In the genomic region with DNA sequence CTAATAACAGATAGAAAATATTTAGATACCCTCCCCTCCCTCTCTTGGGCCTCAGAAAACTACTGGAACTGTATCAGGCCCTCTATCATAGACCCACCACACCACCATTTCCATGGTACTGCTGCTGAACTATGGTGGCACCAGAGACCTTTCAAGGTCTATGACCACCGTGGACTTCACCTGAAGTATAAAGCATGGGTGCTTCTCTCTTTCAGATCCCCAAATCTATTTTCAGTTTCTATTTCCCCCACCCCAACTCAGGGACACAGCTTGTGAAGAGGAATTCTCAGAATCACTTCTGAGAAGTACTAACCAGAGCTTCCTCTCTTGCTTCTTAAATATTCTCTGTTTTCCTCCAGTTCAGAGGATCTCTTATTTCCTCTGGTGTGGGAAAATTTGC, we compare ENCODE assay signal across 13 cellular contexts.
DNase-seq lines count a peak whose midpoint lies in the region; ATAC-seq and TF ChIP-seq lines count a peak whose summit lies in the region.
"Had no signal": no experiment of that assay in that cellular context is flagged by ENCODE, and none has a peak within 500 bp of the region (broad histone marks: within the 10 kb centered on the region; RNA-seq: fewer than 3 reads in every experiment).

No MANE protein-coding gene starts in this region.

- no peaks in the 10 kb centered on the region for H3K79me1 ChIP-seq in trophoblast cell (ENCODE audit: low read length)

- POLR2A ChIA-PET in A673 (lab: Charles Lee; ENCODE audit: low non-redundant PET): no interaction called here

- H3K4me2 ChIP-seq in trophoblast cell (ENCODE audit: low read length): no peak overlapping the region

- BruUV-seq in A673 (replicated peaks; lab: Mats Ljungman, UMichigan): no TSS peak

- H4K12ac ChIP-seq in trophoblast cell (ENCODE audit: low read depth, low read length): no peak overlapping the region

- H2BK12ac ChIP-seq in trophoblast cell (ENCODE audit: low read length): no peak overlapping the region

- peak overlapping the region in 2 of 4 donors; percentile 34 to 70 for H3K4me3 Mint-ChIP-seq in IgD-negative memory B cell
- no peak overlapping the region for H3K4me3 Mint-ChIP-seq in endodermal cell
- H3K4me3 Mint-ChIP-seq: brain had no signal

- H3K18ac ChIP-seq in trophoblast cell (ENCODE audit: low read length): no peak overlapping the region

- H3K9me3 Mint-ChIP-seq in IgD-negative memory B cell (no peaks in the 10 kb centered on the region), endodermal cell (no peaks in the 10 kb centered on the region)
- H3K9me3 Mint-ChIP-seq: brain had no signal

- H2BK5ac ChIP-seq in trophoblast cell (ENCODE audit: low read depth, low read length, poor library complexity): no peak overlapping the region

- no peaks in the 10 kb centered on the region for H3K36me3 ChIP-seq in A673 (ENCODE audit: insufficient read depth, low read length, poor library complexity, severe bottlenecking)
- peaks cover 0 to 2% of the 10 kb centered on the region in 2 experiments for H3K36me3 ChIP-seq in trophoblast cell (ENCODE audit: control insufficient read depth in 1 of 2, insufficient read depth in 2 of 2, low read length in 2 of 2)
- no peaks in the 10 kb centered on the region for H3K36me3 ChIP-seq in endodermal cell (ENCODE audit: control insufficient read depth, insufficient read depth, low read length)
- H3K36me3 ChIP-seq: heart right ventricle, left ventricle myocardium inferior had no signal

- H3K23ac ChIP-seq in trophoblast cell (ENCODE audit: low read length): no peak overlapping the region

- no CpG with 5 or more reads among the region's 1 CpG for WGBS in trophoblast cell (ENCODE audit: extremely low coverage, insufficient coverage, insufficient read length)
- 88% methylated on average over 1 of the region's 1 CpG; no CpG with 5 or more reads in 1 of the 2 experiments for WGBS in endodermal cell (ENCODE audit: insufficient coverage in 1 of 2, insufficient read length in 1 of 2), 2 experiments

- H3K4me1 ChIP-seq in A673 (ENCODE audit: insufficient read depth, low read length, poor library complexity, severe bottlenecking) (no peaks in the 10 kb centered on the region), trophoblast cell (ENCODE audit: control insufficient read depth in 1 of 2, insufficient read depth in 2 of 2, low read length in 2 of 2) (no peaks in the 10 kb centered on the region), endodermal cell (ENCODE audit: control insufficient read depth, insufficient read depth, low read length) (no peaks in the 10 kb centered on the region)
- H3K4me1 ChIP-seq: heart right ventricle, left ventricle myocardium inferior had no signal

- TF ChIP-seq CTCF in A673 (conservative IDR thresholded peaks at IDR 0.05; ENCODE audit: low read depth, low read length) (no peak), endodermal cell (conservative IDR thresholded peaks at IDR 0.05) (no peak)

- intact Hi-C loops in A673 (cut with micrococcal nuclease; ENCODE audit: unreplicated experiment): no loop called here

- H3K4me1 Mint-ChIP-seq in IgD-negative memory B cell: peaks cover 39 to 59% (median 44%) of the 10 kb centered on the region in 3 donors
- H3K4me1 Mint-ChIP-seq in endodermal cell: peaks cover 2% of the 10 kb centered on the region

- no peak overlapping the region for H3K4ac ChIP-seq in trophoblast cell (ENCODE audit: low read depth, low read length)

- H3K27me3 Mint-ChIP-seq in IgD-negative memory B cell (no peaks in the 10 kb centered on the region), endodermal cell (ENCODE audit: insufficient read depth) (no peaks in the 10 kb centered on the region)

- no peak overlapping the region for H2AK5ac ChIP-seq in trophoblast cell (ENCODE audit: low read length)

- H3K79me2 ChIP-seq in trophoblast cell (ENCODE audit: control insufficient read depth, insufficient read depth, low read length, poor library complexity): no peaks in the 10 kb centered on the region

- H3K27me3 ChIP-seq in A673 (replicated peaks; ENCODE audit: insufficient read depth, low read depth, low read length, poor library complexity): no peaks in the 10 kb centered on the region
- H3K27me3 ChIP-seq in trophoblast cell (ENCODE audit: insufficient read depth, low read length): no peaks in the 10 kb centered on the region
- no peaks in the 10 kb centered on the region for H3K27me3 ChIP-seq in endodermal cell (ENCODE audit: control insufficient read depth, insufficient read depth, low read length, poor library complexity, severe bottlenecking)

- H3K27ac Mint-ChIP-seq in IgD-negative memory B cell: peak overlapping the region; percentile 23 to 82 (median 78)
- H3K27ac Mint-ChIP-seq in endodermal cell: no peak overlapping the region

- TF ChIP-seq POLR2A in GM18505 (IDR thresholded peaks at IDR 0.05; ENCODE audit: borderline replicate concordance, extremely low read depth, insufficient read depth, insufficient read length): no peak

- CTCF ChIA-PET in A673 (lab: Charles Lee): no interaction called here

- H3K9me3 ChIP-seq in A673 (ENCODE audit: low read depth, low read length, poor library complexity, severe bottlenecking): no peaks in the 10 kb centered on the region
- H3K9me3 ChIP-seq in trophoblast cell (ENCODE audit: insufficient read depth, low read depth, low read length): no peaks in the 10 kb centered on the region
- no peaks in the 10 kb centered on the region for H3K9me3 ChIP-seq in endodermal cell (ENCODE audit: control insufficient read depth, low read length)
- H3K9me3 ChIP-seq: heart right ventricle, left ventricle myocardium inferior had no signal

- H3K9ac ChIP-seq in trophoblast cell (ENCODE audit: low read length) (no peak overlapping the region), endodermal cell (ENCODE audit: extremely low read depth, low read length, poor library complexity, severe bottlenecking) (no peak overlapping the region)

- H3K4me3 ChIP-seq in A673 (ENCODE audit: low read depth, low read length, poor library complexity, severe bottlenecking) (no peak overlapping the region), trophoblast cell (ENCODE audit: low read depth, low read length) (no peak overlapping the region), endodermal cell (ENCODE audit: low read length) (no peak overlapping the region)
- H3K4me3 ChIP-seq: heart right ventricle, left ventricle myocardium inferior had no signal

- no peak overlapping the region for H2BK120ac ChIP-seq in trophoblast cell (ENCODE audit: insufficient read depth, low read length, poor library complexity)

- ATAC-seq in GM18505 (IDR thresholded peaks at IDR 0.05; ENCODE audit: unreplicated experiment) (peak; percentile 58), GM21390 (IDR thresholded peaks at IDR 0.05; ENCODE audit: unreplicated experiment) (peak; percentile 57), HG02943 (IDR thresholded peaks at IDR 0.05; ENCODE audit: low read depth, unreplicated experiment) (peak; percentile 57)
- ATAC-seq: heart right ventricle had no signal

- H3K36me3 Mint-ChIP-seq in IgD-negative memory B cell (peaks cover 2% of the 10 kb centered on the region), endodermal cell (ENCODE audit: low read depth) (peaks cover 2% of the 10 kb centered on the region)
- H3K36me3 Mint-ChIP-seq: brain had no signal

- H4K91ac ChIP-seq in trophoblast cell (ENCODE audit: low read depth, low read length): no peak overlapping the region

- H4K8ac ChIP-seq in trophoblast cell (ENCODE audit: low read depth, low read length): no peak overlapping the region

- DNase-seq in stimulated activated CD4-positive, alpha-beta T cell treated with anti-CD3 and anti-CD28 coated beads, Interleukin-4, amount 100 ng/mL, for 24 hours: no peak
- DNase-seq in A673 (ENCODE audit: low spot score) (no peak), trophoblast cell (no peak), endodermal cell (no peak)
- DNase-seq: activated CD4-positive, alpha-beta T cell treated with anti-CD3 and anti-CD28 coated beads, Interleukin-2, amount 50 U/mL, for 4 hours; DMS79; heart right ventricle; left ventricle myocardium inferior had no signal

- no peak overlapping the region for H3K27ac ChIP-seq in A673 (ENCODE audit: low read depth, low read length, poor library complexity, severe bottlenecking)
- no peak overlapping the region for H3K27ac ChIP-seq in trophoblast cell (ENCODE audit: low read depth, low read length)
- H3K27ac ChIP-seq in endodermal cell (ENCODE audit: low read depth, low read length): no peak overlapping the region
- H3K27ac ChIP-seq: heart right ventricle, left ventricle myocardium inferior had no signal

- no peak overlapping the region for H3K14ac ChIP-seq in trophoblast cell (ENCODE audit: low read length)

- H2AFZ ChIP-seq in trophoblast cell (ENCODE audit: insufficient read depth, low read length, poor library complexity): no peak overlapping the region
